10 cellular contexts compared by ENCODE assay signal in genomic region chr10:72079356-72079755, GRCh38. TPM values are rescaled to one million over a fixed set of nuclear protein-coding genes. Genes with fewer than 3 reads are reported as not detected.
DNase-seq lines count a peak whose midpoint lies in the region; ATAC-seq lines count a peak whose summit lies in the region.
"Had no signal": no experiment of that assay in that cellular context is flagged by ENCODE, and none has a peak within 500 bp of the region (broad histone marks: within the 10 kb centered on the region; RNA-seq: fewer than 3 reads in every experiment).

No MANE protein-coding gene starts in this region.

- H3K4me1 Mint-ChIP-seq in immature natural killer cell: peaks cover 60 to 80% of the 10 kb centered on the region in 2 donors
- peaks cover 100% of the 10 kb centered on the region for H3K4me1 Mint-ChIP-seq in stimulated activated naive CD8-positive, alpha-beta T cell treated with anti-CD3 and anti-CD28 coated beads, Interleukin-15, amount 100 ng/mL, for 72 hours

- peak overlapping the region; percentile 25 to 88 (median 72) for H3K27ac Mint-ChIP-seq in immature natural killer cell
- H3K27ac Mint-ChIP-seq in stimulated activated naive CD8-positive, alpha-beta T cell treated with anti-CD3 and anti-CD28 coated beads, Interleukin-15, amount 100 ng/mL, for 72 hours: peak overlapping the region; percentile 38 to 96

- H3K36me3 ChIP-seq in mesenchymal stem cell (ENCODE audit: control insufficient read depth in 1 of 2, insufficient read depth in 2 of 2, low read depth in 1 of 2, low read length in 2 of 2): no peaks in the 10 kb centered on the region

- H3K9ac ChIP-seq in mesenchymal stem cell (ENCODE audit: low read length): no peak overlapping the region

- H2BK15ac ChIP-seq in mesenchymal stem cell (ENCODE audit: low read depth, poor library complexity, severe bottlenecking): no peak overlapping the region

- peak; percentile 25 for DNase-seq in activated CD4-positive, CD25-positive, alpha-beta regulatory T cell treated with anti-CD3 and anti-CD28 coated beads, Interleukin-2, amount 50 U/mL, for 16 hours (ENCODE audit: low read depth, low spot score)
- no peak for DNase-seq in activated CD4-positive, CD25-positive, alpha-beta regulatory T cell treated with anti-CD3 and anti-CD28 coated beads, Interleukin-2, amount 50 U/mL, for 72 hours
- peak; percentile 78 for DNase-seq in activated CD8-positive, alpha-beta memory T cell treated with anti-CD3 and anti-CD28 coated beads, Interleukin-2, amount 50 U/mL, for 4 hours
- DNase-seq in immature natural killer cell: peak; percentile 65 to 79 (median 68)
- DNase-seq in stimulated activated naive CD8-positive, alpha-beta T cell treated with anti-CD3 and anti-CD28 coated beads, Interleukin-15, amount 100 ng/mL, for 72 hours: peak; percentile 61 to 80
- no peak for DNase-seq in mesenchymal stem cell
- DNase-seq in DMS79 (lab: John Stamatoyannopoulos, UW): no peak
- DNase-seq: foreskin fibroblast, IMR-90 had no signal

- no peak overlapping the region for H3K18ac ChIP-seq in mesenchymal stem cell (ENCODE audit: low read depth in 1 of 2, low read length in 2 of 2)

- H3K23ac ChIP-seq in mesenchymal stem cell (ENCODE audit: low read length in 2 of 2): no peak overlapping the region

- H3K14ac ChIP-seq in mesenchymal stem cell (ENCODE audit: low read length in 2 of 2): no peak overlapping the region

- WGBS in mesenchymal stem cell: 91% methylated on average over 5 of the region's 5 CpGs

- H3K4me3 Mint-ChIP-seq in immature natural killer cell: peak overlapping the region; percentile 38 to 75 (median 57)
- peak overlapping the region; percentile 78 to 88 for H3K4me3 Mint-ChIP-seq in stimulated activated naive CD8-positive, alpha-beta T cell treated with anti-CD3 and anti-CD28 coated beads, Interleukin-15, amount 100 ng/mL, for 72 hours

- H3K9me3 Mint-ChIP-seq in immature natural killer cell: no peaks in the 10 kb centered on the region
- H3K9me3 Mint-ChIP-seq in stimulated activated naive CD8-positive, alpha-beta T cell treated with anti-CD3 and anti-CD28 coated beads, Interleukin-15, amount 100 ng/mL, for 72 hours: no peaks in the 10 kb centered on the region

- H3K4me3 ChIP-seq in mesenchymal stem cell (ENCODE audit: insufficient read depth in 1 of 2, low read depth in 1 of 2, low read length in 2 of 2): no peak overlapping the region

- no peak overlapping the region for H2AK5ac ChIP-seq in mesenchymal stem cell (ENCODE audit: low read length, severe bottlenecking)

- H3K79me1 ChIP-seq in mesenchymal stem cell (replicated peaks; ENCODE audit: low read length, poor library complexity, severe bottlenecking): no peaks in the 10 kb centered on the region

- H3K9me3 ChIP-seq in mesenchymal stem cell (ENCODE audit: control insufficient read depth, low read length): no peaks in the 10 kb centered on the region

- peaks cover 4% of the 10 kb centered on the region for H3K4me1 ChIP-seq in mesenchymal stem cell (ENCODE audit: control insufficient read depth, insufficient read depth, low read depth, low read length)

- peak; percentile 62 for ATAC-seq in stimulated activated naive CD8-positive, alpha-beta T cell treated with anti-CD3 and anti-CD28 coated beads, Interleukin-15, amount 100 ng/mL, for 72 hours
- no peak for ATAC-seq in GM19035 (IDR thresholded peaks at IDR 0.05; ENCODE audit: unreplicated experiment)

- no peak overlapping the region for H2AFZ ChIP-seq in mesenchymal stem cell (ENCODE audit: low read depth, low read length)

- H2BK5ac ChIP-seq in mesenchymal stem cell (ENCODE audit: low read depth, low read length, poor library complexity, severe bottlenecking): no peak overlapping the region

- no peak overlapping the region for H3K4me2 ChIP-seq in mesenchymal stem cell (ENCODE audit: low read length, poor library complexity, severe bottlenecking)

- no peak overlapping the region for H3K4ac ChIP-seq in mesenchymal stem cell (ENCODE audit: low read depth in 1 of 2, low read length in 2 of 2)

- H4K8ac ChIP-seq in mesenchymal stem cell (ENCODE audit: low read length): no peak overlapping the region

- H3K27ac ChIP-seq in mesenchymal stem cell (ENCODE audit: low read length, poor library complexity, severe bottlenecking): no peak overlapping the region

- no peak overlapping the region for H2BK120ac ChIP-seq in mesenchymal stem cell (ENCODE audit: low read depth, low read length)

- H4K91ac ChIP-seq in mesenchymal stem cell (ENCODE audit: low read length): no peak overlapping the region

- H3K27me3 Mint-ChIP-seq in immature natural killer cell (ENCODE audit: low read depth in 3 of 3): peaks cover 16 to 30% (median 17%) of the 10 kb centered on the region in 3 donors
- no peaks in the 10 kb centered on the region for H3K27me3 Mint-ChIP-seq in stimulated activated naive CD8-positive, alpha-beta T cell treated with anti-CD3 and anti-CD28 coated beads, Interleukin-15, amount 100 ng/mL, for 72 hours

- H3K36me3 Mint-ChIP-seq in immature natural killer cell: peaks cover 0 to 6% (median 2%) of the 10 kb centered on the region in 3 donors

- H2BK12ac ChIP-seq in mesenchymal stem cell (ENCODE audit: low read length in 2 of 2): no peak overlapping the region

- H3K27me3 ChIP-seq in mesenchymal stem cell (ENCODE audit: control insufficient read depth in 1 of 2, insufficient read depth in 1 of 2, low read length in 2 of 2): peaks cover 22 to 24% of the 10 kb centered on the region in 2 experiments

RNA-seq across cellular contexts. Expression of gene SPOCK2, which starts 9.0 kb away (rescaled TPM):
- polyA plus RNA-seq in immature natural killer cell: 10 to 100 TPM; 58.8 to 86.0 (median 69.0) TPM
- 0.22 TPM for polyA plus RNA-seq in mesenchymal stem cell (2013, experiment 1 of 2)
- polyA plus RNA-seq in mesenchymal stem cell (2013, experiment 2 of 2): 0.30 TPM

Comparison
In these comparisons a context has a peak if more than half of its experiments do, and no peak if none do; other contexts are left out.
1. DNase-seq: peak in activated CD4-positive, CD25-positive, alpha-beta regulatory T cell treated with anti-CD3 and anti-CD28 coated beads, Interleukin-2, amount 50 U/mL, for 16 hours (single experiment), activated CD8-positive, alpha-beta memory T cell treated with anti-CD3 and anti-CD28 coated beads, Interleukin-2, amount 50 U/mL, for 4 hours (single experiment), immature natural killer cell (3 of 3) and stimulated activated naive CD8-positive, alpha-beta T cell treated with anti-CD3 and anti-CD28 coated beads, Interleukin-15, amount 100 ng/mL, for 72 hours (2 of 2); none in activated CD4-positive, CD25-positive, alpha-beta regulatory T cell treated with anti-CD3 and anti-CD28 coated beads, Interleukin-2, amount 50 U/mL, for 72 hours (single experiment), mesenchymal stem cell (single experiment) and DMS79 (single experiment).